In genomic region chr1:118097622-118098348, GRCh38 we compare ENCODE assay signal across 27 cellular contexts.
A peak's percentile ranks its signal among the peaks of the same experiment; 100 is the strongest.
DNase-seq lines count a peak whose midpoint lies in the region; ATAC-seq and TF ChIP-seq lines count a peak whose summit lies in the region.
"Had no signal": no experiment of that assay in that cellular context is flagged by ENCODE, and none has a peak within 500 bp of the region (broad histone marks: within the 10 kb centered on the region; RNA-seq: fewer than 3 reads in every experiment).

No MANE protein-coding gene starts in this region.

- no peak overlapping the region for H3K4me3 ChIP-seq in astrocyte of the spinal cord (ENCODE audit: low read depth, low read length)
- H3K4me3 ChIP-seq: gastrocnemius medialis, GM23338, lower lobe of right lung, prostate gland, upper lobe of right lung had no signal

- H3K27me3 Mint-ChIP-seq in activated CD4-positive, alpha-beta T cell treated with anti-CD3 and anti-CD28 coated beads, Interleukin-2, amount 10 ng/mL, durations not matched to agents 24 days and 14 days = no peaks in the 10 kb centered on the region
- no peaks in the 10 kb centered on the region for H3K27me3 Mint-ChIP-seq in type B pancreatic cell

- no peak overlapping the region for H3K4me3 Mint-ChIP-seq in activated CD4-positive, alpha-beta T cell treated with anti-CD3 and anti-CD28 coated beads, Interleukin-2, amount 10 ng/mL, durations not matched to agents 24 days and 14 days
- no peak overlapping the region for H3K4me3 Mint-ChIP-seq in type B pancreatic cell
- H3K4me3 Mint-ChIP-seq: activated naive CD4-positive, alpha-beta T cell treated with anti-CD3 and anti-CD28 coated beads, Interleukin-2, amount 50 U/mL, for 24 hours; dendritic cell treated with granulocyte-macrophage colony-stimulating factor and Interleukin-4, amounts not matched to agents 40 ng/mL and 50 ng/mL, for 4 days; GM23338; naive thymus-derived CD4-positive, alpha-beta T cell; stimulated activated effector memory CD8-positive, alpha-beta T cell treated with anti-CD3 and anti-CD28 coated beads, Interleukin-12 subunit alpha, Interleukin-12 subunit beta, amount 100 ng/mL, for 72 hours had no signal

- no peak for TF ChIP-seq CTCF in astrocyte of the spinal cord (IDR thresholded peaks at IDR 0.05; ENCODE audit: low read depth, low read length)
- TF ChIP-seq CTCF in type B pancreatic cell (conservative IDR thresholded peaks at IDR 0.05) = no peak

- H3K36me3 Mint-ChIP-seq in activated CD4-positive, alpha-beta T cell treated with anti-CD3 and anti-CD28 coated beads, Interleukin-2, amount 10 ng/mL, durations not matched to agents 24 days and 14 days (ENCODE audit: low read depth) = no peaks in the 10 kb centered on the region
- no peaks in the 10 kb centered on the region for H3K36me3 Mint-ChIP-seq in type B pancreatic cell
- H3K36me3 Mint-ChIP-seq: activated naive CD4-positive, alpha-beta T cell treated with anti-CD3 and anti-CD28 coated beads, Interleukin-2, amount 50 U/mL, for 24 hours; naive thymus-derived CD4-positive, alpha-beta T cell; stimulated activated effector memory CD8-positive, alpha-beta T cell treated with anti-CD3 and anti-CD28 coated beads, Interleukin-12 subunit alpha, Interleukin-12 subunit beta, amount 100 ng/mL, for 72 hours had no signal

- H3K27ac Mint-ChIP-seq in activated CD4-positive, alpha-beta T cell treated with anti-CD3 and anti-CD28 coated beads, Interleukin-2, amount 10 ng/mL, durations not matched to agents 24 days and 14 days = no peak overlapping the region
- peak overlapping the region; percentile 30 for H3K27ac Mint-ChIP-seq in type B pancreatic cell
- H3K27ac Mint-ChIP-seq: activated naive CD4-positive, alpha-beta T cell treated with anti-CD3 and anti-CD28 coated beads, Interleukin-2, amount 50 U/mL, for 24 hours; dendritic cell treated with granulocyte-macrophage colony-stimulating factor and Interleukin-4, amounts not matched to agents 40 ng/mL and 50 ng/mL, for 4 days; GM23338; naive thymus-derived CD4-positive, alpha-beta T cell; stimulated activated effector memory CD8-positive, alpha-beta T cell treated with anti-CD3 and anti-CD28 coated beads, Interleukin-12 subunit alpha, Interleukin-12 subunit beta, amount 100 ng/mL, for 72 hours had no signal

- no peak for ATAC-seq in HG03175 (IDR thresholded peaks at IDR 0.05; ENCODE audit: unreplicated experiment)
- ATAC-seq in HG03354 (IDR thresholded peaks at IDR 0.05; ENCODE audit: poor library complexity, severe bottlenecking, unreplicated experiment) = no peak
- ATAC-seq: esophagus mucosa; gastrocnemius medialis; GM23338; naive thymus-derived CD4-positive, alpha-beta T cell; Right ventricle myocardium inferior; stimulated activated effector memory CD8-positive, alpha-beta T cell treated with anti-CD3 and anti-CD28 coated beads, Interleukin-12 subunit alpha, Interleukin-12 subunit beta, amount 100 ng/mL, for 72 hours; upper lobe of right lung had no signal

- H3K4me1 Mint-ChIP-seq in activated CD4-positive, alpha-beta T cell treated with anti-CD3 and anti-CD28 coated beads, Interleukin-2, amount 10 ng/mL, durations not matched to agents 24 days and 14 days = no peaks in the 10 kb centered on the region
- peaks cover 13% of the 10 kb centered on the region for H3K4me1 Mint-ChIP-seq in type B pancreatic cell (ENCODE audit: unreplicated experiment)
- H3K4me1 Mint-ChIP-seq: activated naive CD4-positive, alpha-beta T cell treated with anti-CD3 and anti-CD28 coated beads, Interleukin-2, amount 50 U/mL, for 24 hours; naive thymus-derived CD4-positive, alpha-beta T cell; stimulated activated effector memory CD8-positive, alpha-beta T cell treated with anti-CD3 and anti-CD28 coated beads, Interleukin-12 subunit alpha, Interleukin-12 subunit beta, amount 100 ng/mL, for 72 hours had no signal

- peak; percentile 12 for DNase-seq in activated CD4-positive, alpha-beta T cell treated with anti-CD3 and anti-CD28 coated beads, Interleukin-2, amount 10 ng/mL, durations not matched to agents 24 days and 14 days
- no peak for DNase-seq in activated CD4-positive, alpha-beta T cell treated with anti-CD3 and anti-CD28 coated beads for 1 hour
- DNase-seq in astrocyte of the spinal cord (ENCODE audit: low read depth, low spot score) (peak; percentile 51), foreskin melanocyte (peak; percentile 87), type B pancreatic cell (ENCODE audit: extremely low spot score, unreplicated experiment) (no peak), kidney glomerular epithelial cell (lab: John Stamatoyannopoulos, UW) (no peak)
- DNase-seq: 8988T; activated CD4-positive, alpha-beta T cell treated with anti-CD3 and anti-CD28 coated beads for 48 hours; amygdala; Calu3; caudate nucleus; DND-41; gastrocnemius medialis; Karpas-422; lower lobe of right lung; naive thymus-derived CD4-positive, alpha-beta T cell; NCI-H2107; upper lobe of right lung had no signal

- in situ Hi-C loops in astrocyte of the spinal cord (cut with HindIII; ENCODE audit: low sequenced_read_pairs) = no loop called here

- intact Hi-C loops in activated CD4-positive, alpha-beta T cell treated with anti-CD3 and anti-CD28 coated beads, Interleukin-2, amount 10 ng/mL, durations not matched to agents 24 days and 14 days (cut with micrococcal nuclease) = no loop called here

- H3K9me3 Mint-ChIP-seq in activated CD4-positive, alpha-beta T cell treated with anti-CD3 and anti-CD28 coated beads, Interleukin-2, amount 10 ng/mL, durations not matched to agents 24 days and 14 days = no peaks in the 10 kb centered on the region
- peaks cover 3% of the 10 kb centered on the region for H3K9me3 Mint-ChIP-seq in type B pancreatic cell
- H3K9me3 Mint-ChIP-seq: activated naive CD4-positive, alpha-beta T cell treated with anti-CD3 and anti-CD28 coated beads, Interleukin-2, amount 50 U/mL, for 24 hours; dendritic cell treated with granulocyte-macrophage colony-stimulating factor and Interleukin-4, amounts not matched to agents 40 ng/mL and 50 ng/mL, for 4 days; GM23338; stimulated activated effector memory CD8-positive, alpha-beta T cell treated with anti-CD3 and anti-CD28 coated beads, Interleukin-12 subunit alpha, Interleukin-12 subunit beta, amount 100 ng/mL, for 72 hours had no signal

Comparison
In these comparisons a context has a peak if more than half of its experiments do, and no peak if none do; other contexts are left out.
1. DNase-seq: peak in activated CD4-positive, alpha-beta T cell treated with anti-CD3 and anti-CD28 coated beads, Interleukin-2, amount 10 ng/mL, durations not matched to agents 24 days and 14 days (single experiment), astrocyte of the spinal cord (single experiment) and foreskin melanocyte (single experiment); none in activated CD4-positive, alpha-beta T cell treated with anti-CD3 and anti-CD28 coated beads for 1 hour (single experiment), type B pancreatic cell (single experiment) and kidney glomerular epithelial cell (single experiment).